Comparison of ENCODE assay signal across 17 cellular contexts in the genomic region with DNA sequence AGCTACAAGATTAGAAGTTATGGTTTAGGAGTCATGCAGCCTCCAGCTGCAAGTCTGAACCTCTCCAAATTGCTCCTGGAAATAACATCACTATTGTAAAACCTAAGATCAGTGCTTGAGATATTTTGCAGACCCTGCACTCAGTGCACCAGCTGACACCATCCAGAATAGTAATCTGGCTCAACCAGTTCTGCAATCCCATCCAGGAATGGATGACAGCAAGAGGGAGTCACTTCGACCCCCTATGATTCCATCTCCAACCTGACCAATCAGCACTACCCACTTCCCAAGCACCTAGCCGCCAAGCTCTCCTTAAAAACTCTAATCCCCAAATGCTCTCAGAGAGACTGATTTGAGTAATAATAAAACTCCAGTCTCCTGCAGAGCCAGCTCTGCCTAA. TPM values are rescaled to one million over a fixed set of nuclear protein-coding genes. Genes with fewer than 3 reads are reported as not detected.
DNase-seq lines count a peak whose midpoint lies in the region; ATAC-seq and TF ChIP-seq lines count a peak whose summit lies in the region.
"Had no signal": no experiment of that assay in that cellular context is flagged by ENCODE, and none has a peak within 500 bp of the region (broad histone marks: within the 10 kb centered on the region; RNA-seq: fewer than 3 reads in every experiment).

No MANE protein-coding gene starts in this region.

- H3K4me1 ChIP-seq in MM.1S (ENCODE audit: low read length) = peaks cover 9% of the 10 kb centered on the region; the same call in 1 of the 2 replicates

- TF ChIP-seq CTCF in MM.1S (IDR thresholded peaks at IDR 0.05; ENCODE audit: low read length) (no peak), epithelial cell of esophagus (IDR thresholded peaks at IDR 0.05; ENCODE audit: insufficient read depth, low read depth, low read length, missing control alignments) (no peak), GM13976 (IDR thresholded peaks at IDR 0.05; ENCODE audit: borderline replicate concordance, control extremely low read depth, extremely low read depth, insufficient read depth, missing control alignments) (no peak), glutamatergic neuron (IDR thresholded peaks at IDR 0.05; ENCODE audit: partially characterized antibody, unreplicated experiment) (no peak), nephron progenitor cell (IDR thresholded peaks at IDR 0.05) (no peak)

- no peaks in the 10 kb centered on the region for H4K20me1 ChIP-seq in MM.1S (ENCODE audit: insufficient read depth, low read length)

- H3K27ac Mint-ChIP-seq in activated CD4-positive, alpha-beta T cell treated with anti-CD3 and anti-CD28 coated beads, Interleukin-2, amount 10 ng/mL, durations not matched to agents 24 days and 14 days = no peak overlapping the region
- peak overlapping the region; percentile 74 for H3K27ac Mint-ChIP-seq in stimulated activated memory B cell treated with anti-CD40 and anti-IgM and Interleukin-4, amounts not matched to agents 10 μg/mL and 1 μg/mL and 100 μg/mL, for 72 hours
- H3K27ac Mint-ChIP-seq in glutamatergic neuron (ENCODE audit: unreplicated experiment) (no peak overlapping the region), nephron progenitor cell (no peak overlapping the region)
- H3K27ac Mint-ChIP-seq: CD4-positive, alpha-beta memory T cell; HFFc6 had no signal

- H2AFZ ChIP-seq in MM.1S (ENCODE audit: low read length) = no peak overlapping the region

- no peaks in the 10 kb centered on the region for H3K9me3 ChIP-seq in MM.1S (replicated peaks; ENCODE audit: insufficient read depth, low read length)

- no peaks in the 10 kb centered on the region for H3K36me3 Mint-ChIP-seq in activated CD4-positive, alpha-beta T cell treated with anti-CD3 and anti-CD28 coated beads, Interleukin-2, amount 10 ng/mL, durations not matched to agents 24 days and 14 days (ENCODE audit: low read depth)
- no peaks in the 10 kb centered on the region for H3K36me3 Mint-ChIP-seq in stimulated activated memory B cell treated with anti-CD40 and anti-IgM and Interleukin-4, amounts not matched to agents 10 μg/mL and 1 μg/mL and 100 μg/mL, for 72 hours
- no peaks in the 10 kb centered on the region for H3K36me3 Mint-ChIP-seq in glutamatergic neuron (ENCODE audit: unreplicated experiment)
- H3K36me3 Mint-ChIP-seq in nephron progenitor cell (ENCODE audit: low read depth) = no peaks in the 10 kb centered on the region
- H3K36me3 Mint-ChIP-seq: CD4-positive, alpha-beta memory T cell had no signal

- H3K4me2 ChIP-seq in MM.1S (ENCODE audit: low read depth, low read length) = peak overlapping the region; percentile 3; the same call in 1 of the 2 replicates

- H3K4me3 ChIP-seq in MM.1S (ENCODE audit: low read length) = no peak overlapping the region
- no peak overlapping the region for H3K4me3 ChIP-seq in epithelial cell of esophagus (ENCODE audit: low read length)
- H3K4me3 ChIP-seq: K562 had no signal

- H3K27me3 Mint-ChIP-seq in activated CD4-positive, alpha-beta T cell treated with anti-CD3 and anti-CD28 coated beads, Interleukin-2, amount 10 ng/mL, durations not matched to agents 24 days and 14 days = peaks cover 32% of the 10 kb centered on the region
- no peaks in the 10 kb centered on the region for H3K27me3 Mint-ChIP-seq in stimulated activated memory B cell treated with anti-CD40 and anti-IgM and Interleukin-4, amounts not matched to agents 10 μg/mL and 1 μg/mL and 100 μg/mL, for 72 hours
- H3K27me3 Mint-ChIP-seq in glutamatergic neuron (ENCODE audit: unreplicated experiment) (no peaks in the 10 kb centered on the region), nephron progenitor cell (ENCODE audit: low read depth, poor library complexity) (no peaks in the 10 kb centered on the region)

- no peaks in the 10 kb centered on the region for H3K79me2 ChIP-seq in MM.1S (ENCODE audit: low read length)

- peaks cover 9% of the 10 kb centered on the region for H3K9me3 Mint-ChIP-seq in activated CD4-positive, alpha-beta T cell treated with anti-CD3 and anti-CD28 coated beads, Interleukin-2, amount 10 ng/mL, durations not matched to agents 24 days and 14 days
- no peaks in the 10 kb centered on the region for H3K9me3 Mint-ChIP-seq in stimulated activated memory B cell treated with anti-CD40 and anti-IgM and Interleukin-4, amounts not matched to agents 10 μg/mL and 1 μg/mL and 100 μg/mL, for 72 hours
- H3K9me3 Mint-ChIP-seq in glutamatergic neuron (ENCODE audit: unreplicated experiment) (peaks cover 2% of the 10 kb centered on the region), nephron progenitor cell (no peaks in the 10 kb centered on the region)
- H3K9me3 Mint-ChIP-seq: HFFc6 had no signal

- no peaks in the 10 kb centered on the region for H3K9me2 ChIP-seq in MM.1S (replicated peaks; ENCODE audit: insufficient read depth, low read length)

- ATAC-seq in stimulated activated memory B cell treated with anti-CD40 and anti-IgM and Interleukin-4, amounts not matched to agents 10 μg/mL and 1 μg/mL and 100 μg/mL, for 72 hours = no peak
- ATAC-seq: K562 had no signal

- H3K4me3 Mint-ChIP-seq in activated CD4-positive, alpha-beta T cell treated with anti-CD3 and anti-CD28 coated beads, Interleukin-2, amount 10 ng/mL, durations not matched to agents 24 days and 14 days = no peak overlapping the region
- no peak overlapping the region for H3K4me3 Mint-ChIP-seq in stimulated activated memory B cell treated with anti-CD40 and anti-IgM and Interleukin-4, amounts not matched to agents 10 μg/mL and 1 μg/mL and 100 μg/mL, for 72 hours
- no peak overlapping the region for H3K4me3 Mint-ChIP-seq in glutamatergic neuron (ENCODE audit: unreplicated experiment)
- no peak overlapping the region for H3K4me3 Mint-ChIP-seq in nephron progenitor cell
- H3K4me3 Mint-ChIP-seq: CD4-positive, alpha-beta memory T cell; HFFc6 had no signal

- no peaks in the 10 kb centered on the region for H3K36me3 ChIP-seq in MM.1S (replicated peaks; ENCODE audit: insufficient read depth, low read length)

- H3K27ac ChIP-seq in MM.1S (ENCODE audit: low read length) = no peak overlapping the region
- H3K27ac ChIP-seq: HL-60 had no signal

- intact Hi-C loops in activated CD4-positive, alpha-beta T cell treated with anti-CD3 and anti-CD28 coated beads, Interleukin-2, amount 10 ng/mL, durations not matched to agents 24 days and 14 days (cut with micrococcal nuclease) = no loop called here

- H3F3A ChIP-seq in MM.1S (ENCODE audit: insufficient read depth, low read length) = no peaks in the 10 kb centered on the region

- H3K4me1 Mint-ChIP-seq in activated CD4-positive, alpha-beta T cell treated with anti-CD3 and anti-CD28 coated beads, Interleukin-2, amount 10 ng/mL, durations not matched to agents 24 days and 14 days = peaks cover 3% of the 10 kb centered on the region
- H3K4me1 Mint-ChIP-seq in stimulated activated memory B cell treated with anti-CD40 and anti-IgM and Interleukin-4, amounts not matched to agents 10 μg/mL and 1 μg/mL and 100 μg/mL, for 72 hours = peaks cover 16% of the 10 kb centered on the region
- peaks cover 6% of the 10 kb centered on the region for H3K4me1 Mint-ChIP-seq in glutamatergic neuron (ENCODE audit: low read depth, unreplicated experiment)
- H3K4me1 Mint-ChIP-seq in nephron progenitor cell = no peaks in the 10 kb centered on the region
- H3K4me1 Mint-ChIP-seq: CD4-positive, alpha-beta memory T cell had no signal

- peak; percentile 26 for DNase-seq in activated CD4-positive, alpha-beta T cell treated with anti-CD3 and anti-CD28 coated beads, Interleukin-2, amount 10 ng/mL, durations not matched to agents 24 days and 14 days
- DNase-seq in activated CD4-positive, alpha-beta T cell treated with anti-CD3 and anti-CD28 coated beads, Interleukin-2, amount 50 U/mL, for 1 hour = no peak
- DNase-seq in MM.1S = no peak
- peak; percentile 9 for DNase-seq in epithelial cell of esophagus (ENCODE audit: low read depth)
- DNase-seq in GM13976 (ENCODE audit: low spot score) = no peak
- no peak for DNase-seq in glutamatergic neuron
- no peak for DNase-seq in nephron progenitor cell
- DNase-seq: 8988T; ACHN; C1 segment of cervical spinal cord; CD4-positive, alpha-beta memory T cell; DMS79; HCEC 1CT; HFFc6 had no signal

- H3K9ac ChIP-seq in MM.1S (ENCODE audit: low read length) = no peak overlapping the region

- in situ Hi-C loops in GM13976 (cut with MboI; ENCODE audit: low sequenced_read_pairs, unreplicated experiment) = no loop called here

- H3K27me3 ChIP-seq in MM.1S (replicated peaks; ENCODE audit: insufficient read depth, low read length) = no peaks in the 10 kb centered on the region

RNA-seq across cellular contexts. Expression of gene NR4A3, which starts 37.9 kb away (rescaled TPM):
- 51.1 and 52.8 TPM in 2 replicates for total RNA-seq in activated CD4-positive, alpha-beta T cell treated with anti-CD3 and anti-CD28 coated beads, Interleukin-2, amount 10 ng/mL, durations not matched to agents 24 days and 14 days
- 4.1 TPM for total RNA-seq in glutamatergic neuron (ENCODE audit: unreplicated experiment)

Comparison
In these comparisons a context has a peak if more than half of its experiments do, and no peak if none do; other contexts are left out.
1. DNase-seq: peak in activated CD4-positive, alpha-beta T cell treated with anti-CD3 and anti-CD28 coated beads, Interleukin-2, amount 10 ng/mL, durations not matched to agents 24 days and 14 days (single experiment) and epithelial cell of esophagus (single experiment); none in activated CD4-positive, alpha-beta T cell treated with anti-CD3 and anti-CD28 coated beads, Interleukin-2, amount 50 U/mL, for 1 hour (single experiment), MM.1S (single experiment), GM13976 (single experiment), glutamatergic neuron (single experiment) and nephron progenitor cell (single experiment).
2. RNA of gene NR4A3, which starts 37.9 kb away (total RNA-seq): 51.1 to 52.8 TPM in activated CD4-positive, alpha-beta T cell treated with anti-CD3 and anti-CD28 coated beads, Interleukin-2, amount 10 ng/mL, durations not matched to agents 24 days and 14 days; 4.1 TPM in glutamatergic neuron (single experiment); every median in the first group is over 10 times any median in the second.